ENCODE assay signal across 1 cellular context in the genomic region with DNA sequence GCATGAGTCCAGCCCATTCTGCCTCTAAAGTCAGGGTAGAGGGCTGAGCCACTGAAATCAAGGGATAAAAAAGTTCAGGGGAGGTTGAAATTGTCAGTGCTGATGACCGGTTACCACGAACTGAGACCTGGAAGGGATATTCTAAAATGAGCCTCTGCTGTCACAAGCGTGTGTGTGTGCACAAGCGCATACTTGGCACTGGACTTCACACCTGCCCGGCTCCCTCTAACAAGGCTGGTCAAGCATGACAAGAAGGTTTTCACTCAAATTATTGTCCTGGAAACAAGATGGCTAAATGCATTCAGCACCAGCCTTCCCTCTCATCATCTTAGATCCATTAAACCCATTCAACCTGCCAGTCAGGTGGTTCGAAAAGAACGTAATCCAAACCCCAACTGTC.
TF ChIP-seq lines count a peak whose summit lies in the region.

No MANE protein-coding gene starts in this region.

TF ChIP-seq in K562, 482 proteins besides CTCF, POLR2A, EP300 and RAD21 (continued from another document):
- TF ChIP-seq ZNF174 (CRISPR knock-in tag; IDR thresholded peaks at IDR 0.05) (no peak), KLF16 (IDR thresholded peaks at IDR 0.05) (no peak), ZNF507 (tag; conservative IDR thresholded peaks at IDR 0.05) (no peak), MTA1 (IDR thresholded peaks at IDR 0.05; ENCODE audit: borderline replicate concordance) (no peak), BRD9 (IDR thresholded peaks at IDR 0.05; ENCODE audit: low read depth, partially characterized antibody) (no peak), ZNF717 (CRISPR knock-in tag; IDR thresholded peaks at IDR 0.05) (no peak), HNRNPUL1 (IDR thresholded peaks at IDR 0.05; ENCODE audit: low read length) (no peak), CAMTA2 (CRISPR knock-in tag; conservative IDR thresholded peaks at IDR 0.05) (no peak), HIVEP1 (CRISPR knock-in tag; IDR thresholded peaks at IDR 0.05) (no peak)
- TF ChIP-seq, protein P1, sequence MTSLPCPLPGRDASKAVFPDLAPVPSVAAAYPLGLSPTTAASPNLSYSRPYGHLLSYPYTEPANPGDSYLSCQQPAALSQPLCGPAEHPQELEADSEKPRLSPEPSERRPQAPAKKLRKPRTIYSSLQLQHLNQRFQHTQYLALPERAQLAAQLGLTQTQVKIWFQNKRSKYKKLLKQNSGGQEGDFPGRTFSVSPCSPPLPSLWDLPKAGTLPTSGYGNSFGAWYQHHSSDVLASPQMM (CRISPR knock-in tag; IDR thresholded peaks at IDR 0.05) = no peak
- TF ChIP-seq, protein P2, sequence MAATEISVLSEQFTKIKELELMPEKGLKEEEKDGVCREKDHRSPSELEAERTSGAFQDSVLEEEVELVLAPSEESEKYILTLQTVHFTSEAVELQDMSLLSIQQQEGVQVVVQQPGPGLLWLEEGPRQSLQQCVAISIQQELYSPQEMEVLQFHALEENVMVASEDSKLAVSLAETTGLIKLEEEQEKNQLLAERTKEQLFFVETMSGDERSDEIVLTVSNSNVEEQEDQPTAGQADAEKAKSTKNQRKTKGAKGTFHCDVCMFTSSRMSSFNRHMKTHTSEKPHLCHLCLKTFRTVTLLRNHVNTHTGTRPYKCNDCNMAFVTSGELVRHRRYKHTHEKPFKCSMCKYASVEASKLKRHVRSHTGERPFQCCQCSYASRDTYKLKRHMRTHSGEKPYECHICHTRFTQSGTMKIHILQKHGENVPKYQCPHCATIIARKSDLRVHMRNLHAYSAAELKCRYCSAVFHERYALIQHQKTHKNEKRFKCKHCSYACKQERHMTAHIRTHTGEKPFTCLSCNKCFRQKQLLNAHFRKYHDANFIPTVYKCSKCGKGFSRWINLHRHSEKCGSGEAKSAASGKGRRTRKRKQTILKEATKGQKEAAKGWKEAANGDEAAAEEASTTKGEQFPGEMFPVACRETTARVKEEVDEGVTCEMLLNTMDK (IDR thresholded peaks at IDR 0.05; ENCODE audit: borderline replicate concordance, insufficient read depth, low read depth, low read length, poor library complexity, severe bottlenecking) = no peak
